Comparison of ENCODE assay signal across 18 cellular contexts in the genomic region with DNA sequence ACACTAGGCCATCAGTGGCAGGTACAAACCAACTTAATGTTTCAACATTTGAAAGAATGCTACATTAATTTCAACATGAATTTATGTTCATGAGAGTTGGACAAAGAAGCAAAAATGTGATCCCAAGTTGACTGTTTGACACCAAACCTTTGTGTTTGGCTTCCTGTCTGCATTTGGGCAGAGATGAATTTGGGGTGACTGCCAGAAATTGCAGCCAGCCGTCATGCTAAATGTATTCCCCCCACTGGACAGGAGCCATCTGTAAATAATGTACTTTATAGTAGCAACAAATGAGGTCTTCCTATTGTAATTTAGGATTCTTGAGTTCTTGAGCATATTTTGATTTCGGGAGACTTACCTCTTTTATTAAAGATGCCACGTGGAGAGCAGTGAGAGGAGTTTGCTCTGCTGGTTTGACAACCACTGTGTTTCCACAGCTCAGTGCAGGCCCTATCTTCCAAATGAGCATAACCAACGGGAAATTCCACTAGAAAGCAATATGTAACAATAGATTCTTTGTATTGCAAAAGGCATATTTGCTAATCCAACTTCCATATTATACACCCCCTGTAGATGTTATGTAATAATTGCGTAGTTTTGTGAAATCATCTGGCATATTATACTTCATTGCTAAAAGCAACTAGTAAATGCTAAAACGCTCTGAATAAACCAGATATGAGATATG. TPM values are rescaled to one million over a fixed set of nuclear protein-coding genes. Genes with fewer than 3 reads are reported as not detected.
DNase-seq lines count a peak whose midpoint lies in the region; FAIRE-seq and TF ChIP-seq lines count a peak whose summit lies in the region.
"Had no signal": no experiment of that assay in that cellular context is flagged by ENCODE, and none has a peak within 500 bp of the region (broad histone marks: within the 10 kb centered on the region; RNA-seq: fewer than 3 reads in every experiment).

No MANE protein-coding gene starts in this region.

- H3K36me3 ChIP-seq in SK-N-MC (ENCODE audit: insufficient read depth, low read length) (no peaks in the 10 kb centered on the region), uterus (no peaks in the 10 kb centered on the region)

- TF ChIP-seq CTCF in HL-60 (IDR thresholded peaks at IDR 0.05; ENCODE audit: insufficient read depth, low read length) (no peak), fibroblast of pulmonary artery (IDR thresholded peaks at IDR 0.05; ENCODE audit: low read length, missing control alignments) (no peak), uterus (IDR thresholded peaks at IDR 0.05) (no peak)

- no peaks in the 10 kb centered on the region for H3K27me3 ChIP-seq in HL-60 (ENCODE audit: insufficient read depth, poor library complexity, severe bottlenecking)
- H3K27me3 ChIP-seq in uterus, result no peaks in the 10 kb centered on the region

- peak; percentile 66 to 76 for DNase-seq in HL-60 (ENCODE audit: low read depth in 1 of 2, low spot score in 1 of 2)
- DNase-seq in SK-N-MC (ENCODE audit: low read depth, low spot score), result peak; percentile 22
- peak; percentile 94 for DNase-seq in fibroblast of pulmonary artery (ENCODE audit: low read depth)
- no peak for DNase-seq in uterus
- DNase-seq in frontal cortex (ENCODE audit: low spot score in 2 of 2), result no peak
- DNase-seq in HUDEP-2 (lab: John Stamatoyannopoulos, UW; ENCODE audit: unreplicated experiment in 76 of 76), result no peak
- DNase-seq: activated CD4-positive, alpha-beta T cell treated with anti-CD3 and anti-CD28 coated beads for 4 hours; activated T-cell treated with anti-CD3 and anti-CD28 coated beads, Interleukin-2, amount 50 U/mL, for 72 hours; CD8-positive, alpha-beta memory T cell; glutamatergic neuron; H7; kidney; natural killer cell; NCI-H2107; stimulated activated naive CD8-positive, alpha-beta T cell treated with anti-CD3 and anti-CD28 coated beads, Interleukin-15, amount 100 ng/mL, for 72 hours had no signal

- TF ChIP-seq POLR2A in uterus (IDR thresholded peaks at IDR 0.05), result no peak

- FAIRE-seq in frontal cortex (lab: Jason Lieb, UNC), result no peak
- FAIRE-seq: GM18507 had no signal

- no peaks in the 10 kb centered on the region for H3K9me3 ChIP-seq in SK-N-MC (ENCODE audit: low read depth, low read length)
- no peaks in the 10 kb centered on the region for H3K9me3 ChIP-seq in uterus

- no peak overlapping the region for H3K4me3 ChIP-seq in HL-60 (replicated peaks; ENCODE audit: insufficient read depth, low read length)
- no peak overlapping the region for H3K4me3 ChIP-seq in SK-N-MC
- no peak overlapping the region for H3K4me3 ChIP-seq in fibroblast of pulmonary artery (replicated peaks; ENCODE audit: low read depth, low read length)
- no peak overlapping the region for H3K4me3 ChIP-seq in skin epidermis
- H3K4me3 ChIP-seq in uterus, result no peak overlapping the region

- H3K27ac ChIP-seq in HL-60 (replicated peaks), result peak overlapping the region; percentile 69
- no peak overlapping the region for H3K27ac ChIP-seq in SK-N-MC
- H3K27ac ChIP-seq in skin epidermis, result peak overlapping the region in 12 of 21 experiments; percentile 0 to 72 (median 42)
- no peak overlapping the region for H3K27ac ChIP-seq in uterus

- H3K9ac ChIP-seq in SK-N-MC (ENCODE audit: insufficient read length), result no peak overlapping the region

- H3K4me1 ChIP-seq in uterus, result no peaks in the 10 kb centered on the region

- intact Hi-C loops in uterus (cut with DNase I; ENCODE audit: low total_unique reads), result no loop called here

RNA-seq across cellular contexts. Expression of gene ALDH1A1, which starts 27.6 kb away (rescaled TPM):
- total RNA-seq in uterus, result 100 to 1,000 TPM in 3 of 4 donors, 10 to 100 TPM in 1; 87.9 to 287 (median 166) TPM
- total RNA-seq in frontal cortex, result 1.2 TPM
- total RNA-seq: activated T-cell treated with anti-CD3 and anti-CD28 coated beads, Interleukin-2, amount 50 U/mL, for 72 hours; T-helper 1 cell treated with Interleukin-12 subunit alpha and Interleukin-12 subunit beta and Interleukin-4 antibody, amounts not matched to agents 30 ng/mL and 1 ng/mL, for 36 hours had no signal

Comparison
In these comparisons a context has a peak if more than half of its experiments do, and no peak if none do; other contexts are left out.
1. DNase-seq: peak in HL-60 (2 of 2), SK-N-MC (single experiment) and fibroblast of pulmonary artery (single experiment); none in uterus (0 of 2), frontal cortex (0 of 2) and HUDEP-2 (0 of 76).
2. H3K27ac ChIP-seq: peak in HL-60 (single experiment) and skin epidermis (12 of 21); none in SK-N-MC (single experiment) and uterus (0 of 2).
3. RNA of gene ALDH1A1, which starts 27.6 kb away (total RNA-seq): 87.9 to 287 TPM in uterus; 1.2 TPM in frontal cortex (single experiment); every median in the first group is over 10 times any median in the second.